ENCODE assay signal across 1 cellular context in the genomic region with DNA sequence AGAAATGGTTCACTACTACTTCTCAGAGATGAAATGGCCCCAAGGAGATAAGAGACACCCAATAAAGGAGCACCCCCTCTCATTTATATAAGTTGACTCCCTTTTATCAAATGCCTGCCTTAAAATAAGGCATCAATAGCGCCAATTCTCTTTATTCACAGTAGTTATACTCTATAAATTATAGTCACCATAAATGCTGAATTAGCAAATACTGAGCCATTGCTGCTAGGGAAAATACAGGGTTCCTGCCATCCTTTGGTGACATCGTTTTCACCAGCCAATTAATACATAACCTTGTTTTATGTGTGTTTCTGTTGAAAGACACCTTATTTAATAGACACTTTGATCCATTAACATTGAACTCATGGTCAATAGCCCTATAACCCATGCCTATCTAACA.
A peak's percentile ranks its signal among the peaks of the same experiment; 100 is the strongest.
TF ChIP-seq lines count a peak whose summit lies in the region.

No MANE protein-coding gene starts in this region.

TF ChIP-seq in HepG2, 621 proteins besides CTCF, POLR2A, EP300 and RAD21:
- TF ChIP-seq REL (CRISPR knock-in tag; conservative IDR thresholded peaks at IDR 0.05) (no peak), DNMT3B (CRISPR knock-in tag; conservative IDR thresholded peaks at IDR 0.05) (no peak), ZNF124 (CRISPR knock-in tag; IDR thresholded peaks at IDR 0.05) (no peak), FLYWCH1 (CRISPR knock-in tag; IDR thresholded peaks at IDR 0.05) (no peak), GZF1 (CRISPR knock-in tag; IDR thresholded peaks at IDR 0.05) (no peak), MAFK (conservative IDR thresholded peaks at IDR 0.05 in 1 of 2, IDR thresholded peaks at IDR 0.05 in 1 of 2; ENCODE audit: low read length in 2 of 2) (peak; percentile 90 to 94), POLR2G (IDR thresholded peaks at IDR 0.05; ENCODE audit: low read depth, low read length) (no peak), POLR2AphosphoS5 (IDR thresholded peaks at IDR 0.05; ENCODE audit: low read depth, low read length) (no peak), TGIF2 (CRISPR knock-in tag; IDR thresholded peaks at IDR 0.05) (no peak), NFE2 (CRISPR knock-in tag; IDR thresholded peaks at IDR 0.05) (no peak), MAFF (IDR thresholded peaks at IDR 0.05; ENCODE audit: low read depth, low read length) (peak; percentile 91), THAP11 (CRISPR knock-in tag; IDR thresholded peaks at IDR 0.05) (no peak)
- TF ChIP-seq, protein P1, sequence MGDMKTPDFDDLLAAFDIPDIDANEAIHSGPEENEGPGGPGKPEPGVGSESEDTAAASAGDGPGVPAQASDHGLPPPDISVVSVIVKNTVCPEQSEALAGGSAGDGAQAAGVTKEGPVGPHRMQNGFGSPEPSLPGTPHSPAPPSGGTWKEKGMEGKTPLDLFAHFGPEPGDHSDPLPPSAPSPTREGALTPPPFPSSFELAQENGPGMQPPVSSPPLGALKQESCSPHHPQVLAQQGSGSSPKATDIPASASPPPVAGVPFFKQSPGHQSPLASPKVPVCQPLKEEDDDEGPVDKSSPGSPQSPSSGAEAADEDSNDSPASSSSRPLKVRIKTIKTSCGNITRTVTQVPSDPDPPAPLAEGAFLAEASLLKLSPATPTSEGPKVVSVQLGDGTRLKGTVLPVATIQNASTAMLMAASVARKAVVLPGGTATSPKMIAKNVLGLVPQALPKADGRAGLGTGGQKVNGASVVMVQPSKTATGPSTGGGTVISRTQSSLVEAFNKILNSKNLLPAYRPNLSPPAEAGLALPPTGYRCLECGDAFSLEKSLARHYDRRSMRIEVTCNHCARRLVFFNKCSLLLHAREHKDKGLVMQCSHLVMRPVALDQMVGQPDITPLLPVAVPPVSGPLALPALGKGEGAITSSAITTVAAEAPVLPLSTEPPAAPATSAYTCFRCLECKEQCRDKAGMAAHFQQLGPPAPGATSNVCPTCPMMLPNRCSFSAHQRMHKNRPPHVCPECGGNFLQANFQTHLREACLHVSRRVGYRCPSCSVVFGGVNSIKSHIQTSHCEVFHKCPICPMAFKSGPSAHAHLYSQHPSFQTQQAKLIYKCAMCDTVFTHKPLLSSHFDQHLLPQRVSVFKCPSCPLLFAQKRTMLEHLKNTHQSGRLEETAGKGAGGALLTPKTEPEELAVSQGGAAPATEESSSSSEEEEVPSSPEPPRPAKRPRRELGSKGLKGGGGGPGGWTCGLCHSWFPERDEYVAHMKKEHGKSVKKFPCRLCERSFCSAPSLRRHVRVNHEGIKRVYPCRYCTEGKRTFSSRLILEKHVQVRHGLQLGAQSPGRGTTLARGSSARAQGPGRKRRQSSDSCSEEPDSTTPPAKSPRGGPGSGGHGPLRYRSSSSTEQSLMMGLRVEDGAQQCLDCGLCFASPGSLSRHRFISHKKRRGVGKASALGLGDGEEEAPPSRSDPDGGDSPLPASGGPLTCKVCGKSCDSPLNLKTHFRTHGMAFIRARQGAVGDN (CRISPR knock-in tag; IDR thresholded peaks at IDR 0.05), result no peak
- TF ChIP-seq, protein P2, sequence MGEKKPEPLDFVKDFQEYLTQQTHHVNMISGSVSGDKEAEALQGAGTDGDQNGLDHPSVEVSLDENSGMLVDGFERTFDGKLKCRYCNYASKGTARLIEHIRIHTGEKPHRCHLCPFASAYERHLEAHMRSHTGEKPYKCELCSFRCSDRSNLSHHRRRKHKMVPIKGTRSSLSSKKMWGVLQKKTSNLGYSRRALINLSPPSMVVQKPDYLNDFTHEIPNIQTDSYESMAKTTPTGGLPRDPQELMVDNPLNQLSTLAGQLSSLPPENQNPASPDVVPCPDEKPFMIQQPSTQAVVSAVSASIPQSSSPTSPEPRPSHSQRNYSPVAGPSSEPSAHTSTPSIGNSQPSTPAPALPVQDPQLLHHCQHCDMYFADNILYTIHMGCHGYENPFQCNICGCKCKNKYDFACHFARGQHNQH (CRISPR knock-in tag; IDR thresholded peaks at IDR 0.05), result no peak
- TF ChIP-seq, protein P3, sequence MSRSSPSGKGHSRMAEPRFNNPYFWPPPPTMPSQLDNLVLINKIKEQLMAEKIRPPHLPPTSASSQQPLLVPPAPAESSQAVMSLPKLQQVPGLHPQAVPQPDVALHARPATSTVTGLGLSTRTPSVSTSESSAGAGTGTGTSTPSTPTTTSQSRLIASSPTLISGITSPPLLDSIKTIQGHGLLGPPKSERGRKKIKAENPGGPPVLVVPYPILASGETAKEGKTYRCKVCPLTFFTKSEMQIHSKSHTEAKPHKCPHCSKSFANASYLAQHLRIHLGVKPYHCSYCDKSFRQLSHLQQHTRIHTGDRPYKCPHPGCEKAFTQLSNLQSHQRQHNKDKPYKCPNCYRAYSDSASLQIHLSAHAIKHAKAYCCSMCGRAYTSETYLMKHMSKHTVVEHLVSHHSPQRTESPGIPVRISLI (CRISPR knock-in tag; IDR thresholded peaks at IDR 0.05; ENCODE audit: borderline replicate concordance), result no peak
- TF ChIP-seq, protein P4, sequence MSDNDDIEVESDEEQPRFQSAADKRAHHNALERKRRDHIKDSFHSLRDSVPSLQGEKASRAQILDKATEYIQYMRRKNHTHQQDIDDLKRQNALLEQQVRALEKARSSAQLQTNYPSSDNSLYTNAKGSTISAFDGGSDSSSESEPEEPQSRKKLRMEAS (IDR thresholded peaks at IDR 0.05), result no peak
